ENCODE assay signal across 7 cellular contexts in genomic region chr9:91419222-91420191, GRCh38. TPM values are rescaled to one million over a fixed set of nuclear protein-coding genes. Genes with fewer than 3 reads are reported as not detected.
DNase-seq lines count a peak whose midpoint lies in the region; ATAC-seq, FAIRE-seq and TF ChIP-seq lines count a peak whose summit lies in the region.

No MANE protein-coding gene starts in this region.

- H3K4me1 ChIP-seq in SJSA1 (replicated peaks) (peaks cover 45% of the 10 kb centered on the region), pancreas (peaks cover 18 to 48% (median 41%) of the 10 kb centered on the region in 3 donors)

- WGBS in pancreas, 2 donors = 40 to 43% methylated on average over 10 of the region's 10 CpGs

- H3K27ac ChIP-seq in SJSA1 (peak overlapping the region; percentile 77), pancreas (peak overlapping the region in 2 of 4 donors; percentile 67 to 98)

- H3K4me3 ChIP-seq in SJSA1 = no peak overlapping the region
- H3K4me3 ChIP-seq in epithelial cell of proximal tubule (ENCODE audit: low read depth, low read length) = peak overlapping the region; percentile 29
- H3K4me3 ChIP-seq in pancreas = no peak overlapping the region

- no peaks in the 10 kb centered on the region for H3K27me3 ChIP-seq in SJSA1 (replicated peaks)
- no peaks in the 10 kb centered on the region for H3K27me3 ChIP-seq in pancreas

- H3K9me3 ChIP-seq in SJSA1 (replicated peaks) (no peaks in the 10 kb centered on the region), pancreas (no peaks in the 10 kb centered on the region)

- no peak for FAIRE-seq in pancreas (lab: Jason Lieb, UNC)
- FAIRE-seq in GM12891 (lab: Jason Lieb, UNC) = no peak

- H3K36me3 ChIP-seq in SJSA1 (peaks cover 3% of the 10 kb centered on the region; the same call in 1 of the 2 replicates), pancreas (no peaks in the 10 kb centered on the region)

- TF ChIP-seq CTCF in epithelial cell of proximal tubule (conservative IDR thresholded peaks at IDR 0.05; ENCODE audit: low read depth, low read length) (no peak), pancreas (IDR thresholded peaks at IDR 0.05) (no peak)

- DNase-seq in HK-2 (ENCODE audit: unreplicated experiment) (peak; percentile 47), SJSA1 (ENCODE audit: low read depth in 1 of 2, low spot score in 2 of 2) (peak; percentile 56 to 62), epithelial cell of proximal tubule (ENCODE audit: low read depth) (peak; percentile 94), pancreas (peak in 3 of 6 donors; percentile 43 to 73 (median 66)), GM12891 (ENCODE audit: insufficient read length, low spot score) (no peak), middle frontal gyrus (ENCODE audit: extremely low spot score, low spot score) (no peak)

- TF ChIP-seq POLR2A in GM12891 (IDR thresholded peaks at IDR 0.05; ENCODE audit: low read depth, low read length) = no peak

- intact Hi-C loops in pancreas (cut with DNase I) = loop anchor here in 1 of 3 donors (10.0 kb wide), 1 partner anchor 225 kb away; no protein-coding TSS in a partner anchor

- peak; percentile 3 to 48 (median 18) for ATAC-seq in pancreas
- ATAC-seq in GM21367 (IDR thresholded peaks at IDR 0.05; ENCODE audit: unreplicated experiment) = no peak

TF ChIP-seq in GM12891, 5 proteins besides CTCF, POLR2A, EP300 and RAD21:
- TF ChIP-seq POU2F2 (IDR thresholded peaks at IDR 0.05; ENCODE audit: low read depth, low read length) (no peak), SPI1 (IDR thresholded peaks at IDR 0.05; ENCODE audit: low read depth, low read length) (no peak), PAX5 (IDR thresholded peaks at IDR 0.05; ENCODE audit: insufficient read depth, low read length, severe bottlenecking) (no peak), POLR2AphosphoS5 (IDR thresholded peaks at IDR 0.05; ENCODE audit: low read depth, low read length) (no peak), TAF1 (IDR thresholded peaks at IDR 0.05; ENCODE audit: low read depth, low read length) (no peak)
TF ChIP-seq in GM12891: peak in this region for 0.

RNA-seq across cellular contexts. Expression of gene NFIL3, which starts 4.1 kb away (rescaled TPM):
- total RNA-seq in SJSA1 (2014; rRNA removed; shearing (Covaris generic)) = 6.2 and 9.0 TPM in 2 replicates
- 10.3 and 12.7 TPM in 2 replicates for total RNA-seq in epithelial cell of proximal tubule
- total RNA-seq in pancreas = 10 to 100 TPM in 3 of 6 donors, 1 to 10 TPM in 3; 6.0 to 17.0 (median 10.8) TPM
- 10 to 100 TPM in 1 of 2 donors, 1 to 10 TPM in 1; 6.2 to 24.4 TPM for polyA plus RNA-seq in pancreas
- polyA plus RNA-seq in GM12891 (2012; ENCODE audit: low read depth, missing spikeins) = 2.5 TPM

RNA-seq across cellular contexts. Expression of gene AUH, which starts 57.8 kb away (rescaled TPM):
- 15.3 and 20.7 TPM in 2 replicates for total RNA-seq in SJSA1 (2014; rRNA removed; shearing (Covaris generic))
- total RNA-seq in epithelial cell of proximal tubule = 13.8 and 16.8 TPM in 2 replicates
- 10 to 100 TPM; 11.2 to 19.5 (median 14.5) TPM for total RNA-seq in pancreas
- 10 to 100 TPM; 14.5 to 18.2 TPM for polyA plus RNA-seq in pancreas
- polyA plus RNA-seq in GM12891 (2012; ENCODE audit: low read depth, missing spikeins) = 3.1 TPM

Comparison
In these comparisons a context has a peak if more than half of its experiments do, and no peak if none do; other contexts are left out.
1. DNase-seq: peak in HK-2 (single experiment), SJSA1 (2 of 2) and epithelial cell of proximal tubule (single experiment); none in GM12891 (single experiment) and middle frontal gyrus (single experiment).